Comparison of ENCODE assay signal across 12 cellular contexts in the genomic region with DNA sequence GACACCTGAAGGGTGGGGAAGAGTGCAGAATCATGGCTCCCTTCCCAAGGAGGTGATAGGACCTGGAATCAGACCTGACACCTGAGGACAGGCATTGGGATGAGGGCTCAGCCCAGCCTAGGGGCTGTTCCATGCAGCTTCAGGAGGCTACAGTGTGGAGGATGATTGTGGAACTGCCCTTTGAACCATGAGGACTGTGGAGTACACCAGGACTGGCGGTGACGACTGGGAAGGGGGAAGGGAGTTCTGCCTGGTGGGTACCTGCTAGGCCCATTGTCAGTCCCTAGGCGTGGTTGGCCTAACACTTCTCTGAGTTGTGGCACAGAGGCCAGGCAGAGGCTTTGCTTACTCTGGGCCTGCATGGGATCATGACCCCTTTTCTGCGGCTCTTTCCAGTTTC.
A peak's percentile ranks its signal among the peaks of the same experiment; 100 is the strongest.
DNase-seq lines count a peak whose midpoint lies in the region; ATAC-seq and TF ChIP-seq lines count a peak whose summit lies in the region.
"Had no signal": no experiment of that assay in that cellular context is flagged by ENCODE, and none has a peak within 500 bp of the region (broad histone marks: within the 10 kb centered on the region; RNA-seq: fewer than 3 reads in every experiment).

No MANE protein-coding gene starts in this region.

- no peaks in the 10 kb centered on the region for H3K9me3 Mint-ChIP-seq in T-helper 2 cell treated with Interferon-gamma antibody and Interleukin-4, amounts not matched to agents 5 μg/mL and 100 μg/mL, for 36 hours
- no peaks in the 10 kb centered on the region for H3K9me3 Mint-ChIP-seq in activated naive CD4-positive, alpha-beta T cell treated with anti-CD3 and anti-CD28 coated beads, Interleukin-2, amount 50 U/mL, for 72 hours

- no peak overlapping the region for H3K4me3 ChIP-seq in liver (ENCODE audit: low read depth in 1 of 3, low read length in 3 of 3)
- no peak overlapping the region for H3K4me3 ChIP-seq in subcutaneous abdominal adipose tissue (ENCODE audit: low read depth in 1 of 5, low read length in 5 of 5)

- H3K36me3 Mint-ChIP-seq in T-helper 2 cell treated with Interferon-gamma antibody and Interleukin-4, amounts not matched to agents 5 μg/mL and 100 μg/mL, for 36 hours (ENCODE audit: low read depth): peaks cover 5% of the 10 kb centered on the region
- no peaks in the 10 kb centered on the region for H3K36me3 Mint-ChIP-seq in activated naive CD4-positive, alpha-beta T cell treated with anti-CD3 and anti-CD28 coated beads, Interleukin-2, amount 50 U/mL, for 72 hours

- H3K36me3 ChIP-seq in liver (ENCODE audit: control insufficient read depth in 4 of 4, insufficient read depth in 3 of 4, low read depth in 1 of 4, low read length in 3 of 4) (no peaks in the 10 kb centered on the region), subcutaneous abdominal adipose tissue (ENCODE audit: control insufficient read depth in 5 of 5, insufficient read depth in 5 of 5, low read length in 5 of 5) (no peaks in the 10 kb centered on the region)

- H3K9ac ChIP-seq in liver (ENCODE audit: low read depth in 1 of 2, low read length in 2 of 2) (no peak overlapping the region), subcutaneous abdominal adipose tissue (ENCODE audit: low read length in 5 of 5) (no peak overlapping the region)

- no peaks in the 10 kb centered on the region for H3K27me3 Mint-ChIP-seq in T-helper 2 cell treated with Interferon-gamma antibody and Interleukin-4, amounts not matched to agents 5 μg/mL and 100 μg/mL, for 36 hours (ENCODE audit: low read depth)

- peak overlapping the region; percentile 36 for H3K4me3 Mint-ChIP-seq in T-helper 2 cell treated with Interferon-gamma antibody and Interleukin-4, amounts not matched to agents 5 μg/mL and 100 μg/mL, for 36 hours

- peaks cover 20 to 54% (median 38%) of the 10 kb centered on the region in 4 donors for H3K4me1 ChIP-seq in liver (ENCODE audit: control insufficient read depth in 4 of 4, insufficient read depth in 4 of 4, low read length in 3 of 4)
- peaks cover 16 to 62% (median 45%) of the 10 kb centered on the region in 5 donors for H3K4me1 ChIP-seq in subcutaneous abdominal adipose tissue (ENCODE audit: control insufficient read depth in 5 of 5, insufficient read depth in 5 of 5, low read length in 5 of 5)

- no peak for ATAC-seq in activated naive CD4-positive, alpha-beta T cell treated with anti-CD3 and anti-CD28 coated beads, Interleukin-2, amount 50 U/mL, for 72 hours

- no peak for TF ChIP-seq CTCF in liver (IDR thresholded peaks at IDR 0.05; ENCODE audit: low read depth, low read length, missing input control)

- H3K4me1 Mint-ChIP-seq in T-helper 2 cell treated with Interferon-gamma antibody and Interleukin-4, amounts not matched to agents 5 μg/mL and 100 μg/mL, for 36 hours (ENCODE audit: low read depth): peaks cover 55% of the 10 kb centered on the region

- H3K27ac ChIP-seq in liver (ENCODE audit: low read depth in 1 of 2, low read length in 2 of 2) (peak overlapping the region; percentile 63 to 64), subcutaneous abdominal adipose tissue (ENCODE audit: low read depth, low read length) (peak overlapping the region; percentile 29)

- peak overlapping the region; percentile 93 for H3K27ac Mint-ChIP-seq in T-helper 2 cell treated with Interferon-gamma antibody and Interleukin-4, amounts not matched to agents 5 μg/mL and 100 μg/mL, for 36 hours
- H3K27ac Mint-ChIP-seq in activated naive CD4-positive, alpha-beta T cell treated with anti-CD3 and anti-CD28 coated beads, Interleukin-2, amount 50 U/mL, for 72 hours: peak overlapping the region; percentile 53 to 81

- peak in 1 of 2 donors; percentile 51 for TF ChIP-seq RAD21 in liver (IDR thresholded peaks at IDR 0.05)

- no peak for DNase-seq in T-helper 2 cell treated with Interferon-gamma antibody and Interleukin-4, amounts not matched to agents 5 μg/mL and 100 μg/mL, for 36 hours (ENCODE audit: low spot score)
- DNase-seq in T-helper 2 cell (no peak), SW 1271 (lab: John Stamatoyannopoulos, UW) (no peak), NCI-H1048 (lab: John Stamatoyannopoulos, UW) (no peak)
- DNase-seq in activated naive CD4-positive, alpha-beta T cell treated with anti-CD3 and anti-CD28 coated beads, Interleukin-2, amount 50 U/mL, for 72 hours (ENCODE audit: low spot score in 2 of 2): no peak
- no peak for DNase-seq in activated CD4-positive, CD25-positive, alpha-beta regulatory T cell (lab: John Stamatoyannopoulos, UW)
- DNase-seq: 8988T; effector CD4-positive, alpha-beta T cell; hypothalamus; NCI-H1417 treated with DMSO at 0.1 percent for 48 hours had no signal

- H3K27me3 ChIP-seq in liver (ENCODE audit: control insufficient read depth in 4 of 4, insufficient read depth in 4 of 4, low read length in 3 of 4) (no peaks in the 10 kb centered on the region), subcutaneous abdominal adipose tissue (ENCODE audit: control insufficient read depth in 5 of 5, insufficient read depth in 4 of 5, low read length in 5 of 5) (no peaks in the 10 kb centered on the region)

- 56% methylated on average over 4 of the region's 4 CpGs for WGBS in liver

- H3K9me3 ChIP-seq in liver (ENCODE audit: control insufficient read depth in 4 of 4, low read length in 3 of 4): no peaks in the 10 kb centered on the region
- H3K9me3 ChIP-seq in subcutaneous abdominal adipose tissue (ENCODE audit: control insufficient read depth in 5 of 5, low read length in 5 of 5): no peaks in the 10 kb centered on the region

TF ChIP-seq in liver, 16 proteins besides CTCF, POLR2A, EP300 and RAD21:
- peak; percentile 75 to 80 for TF ChIP-seq HNF4A (conservative IDR thresholded peaks at IDR 0.05)
- peak; percentile 52 for TF ChIP-seq HNF4G (IDR thresholded peaks at IDR 0.05)
- no peak for TF ChIP-seq GABPA (IDR thresholded peaks at IDR 0.05 in 1 of 2, conservative IDR thresholded peaks at IDR 0.05 in 1 of 2)
TF ChIP-seq in liver: peak in this region for 2.
